8 cellular contexts compared by ENCODE assay signal in genomic region chr3:148379763-148380162, GRCh38.
DNase-seq lines count a peak whose midpoint lies in the region; ATAC-seq and TF ChIP-seq lines count a peak whose summit lies in the region.

No MANE protein-coding gene starts in this region.

- H3K4me3 ChIP-seq in astrocyte of the cerebellum (ENCODE audit: low read depth, low read length): no peak overlapping the region

- peak; percentile 54 for DNase-seq in SIG-M5 treated with dmso at 0.1 percent for 504 hours (lab: John Stamatoyannopoulos, UW; ENCODE audit: unreplicated experiment)
- no peak for DNase-seq in SIG-M5 (lab: John Stamatoyannopoulos, UW)
- DNase-seq in NCI-H1105 (lab: John Stamatoyannopoulos, UW): peak; percentile 56
- DNase-seq in astrocyte of the cerebellum (ENCODE audit: low read depth): peak; percentile 61
- DNase-seq in kidney glomerular epithelial cell (lab: John Stamatoyannopoulos, UW): peak; percentile 75
- no peak for DNase-seq in central memory CD4-positive, alpha-beta T cell
- DNase-seq in NCI-H1048 (lab: John Stamatoyannopoulos, UW): no peak

- in situ Hi-C loops in astrocyte of the cerebellum (cut with HindIII; ENCODE audit: low sequenced_read_pairs): no loop called here

- TF ChIP-seq CTCF in astrocyte of the cerebellum (IDR thresholded peaks at IDR 0.05; ENCODE audit: low read depth, low read length, missing control alignments): peak; percentile 57

- ATAC-seq in HG02623 (IDR thresholded peaks at IDR 0.05; ENCODE audit: unreplicated experiment): peak; percentile 94

Comparison
In these comparisons a context has a peak if more than half of its experiments do, and no peak if none do; other contexts are left out.
1. DNase-seq: peak in SIG-M5 treated with dmso at 0.1 percent for 504 hours (single experiment), NCI-H1105 (single experiment), astrocyte of the cerebellum (single experiment) and kidney glomerular epithelial cell (single experiment); none in SIG-M5 (single experiment), central memory CD4-positive, alpha-beta T cell (single experiment) and NCI-H1048 (single experiment).